In genomic region chr6:3825331-3825831, GRCh38 we compare ENCODE assay signal across 10 cellular contexts. TPM values are rescaled to one million over a fixed set of nuclear protein-coding genes. Genes with fewer than 3 reads are reported as not detected.
DNase-seq lines count a peak whose midpoint lies in the region; ATAC-seq, FAIRE-seq and TF ChIP-seq lines count a peak whose summit lies in the region.
"Had no signal": no experiment of that assay in that cellular context is flagged by ENCODE, and none has a peak within 500 bp of the region (broad histone marks: within the 10 kb centered on the region; RNA-seq: fewer than 3 reads in every experiment).

No MANE protein-coding gene starts in this region.

- H3K4me3 ChIP-seq in HCT116 (replicated peaks in 1 of 2; ENCODE audit: low read depth in 1 of 2, low read length in 2 of 2) (peak overlapping the region in 1 of 2 experiments; percentile 32; a peak in 2 of 4 replicates), bronchial epithelial cell (ENCODE audit: low read depth, low read length) (no peak overlapping the region), kidney (ENCODE audit: low read length in 2 of 2) (peak overlapping the region in 1 of 2 donors; percentile 12), small intestine (ENCODE audit: low read depth in 1 of 2, low read length in 2 of 2) (no peak overlapping the region)

- CTCF ChIA-PET in HCT116 (lab: Charles Lee), result interaction anchor here (1.2 to 1.9 kb wide), 2 partner anchors 76 to 153 kb away, joined by 6 to 12 read pairs; no protein-coding TSS in a partner anchor
- CTCF ChIA-PET in activated CD4-positive, alpha-beta memory T cell treated with anti-CD3 and anti-CD28 coated beads, Interleukin-2, amount 10 ng/mL, durations not matched to agents 7 days and 5 days (lab: Charles Lee), result no interaction called here

- peak; percentile 62 for TF ChIP-seq RAD21 in HCT116 (IDR thresholded peaks at IDR 0.05; ENCODE audit: low read depth)

- no TSS peak for BruUV-seq in HCT116 (replicated peaks; lab: Mats Ljungman, UMichigan)

- H3K4me1 ChIP-seq in HCT116 (ENCODE audit: control insufficient read depth in 1 of 2, insufficient read depth in 2 of 2, low read length in 2 of 2) (peaks cover 15 to 30% of the 10 kb centered on the region in 2 experiments), kidney (ENCODE audit: control insufficient read depth in 1 of 2, insufficient read depth in 1 of 2, low read depth in 1 of 2, low read length in 2 of 2) (peaks cover 16 to 22% of the 10 kb centered on the region in 2 donors), small intestine (ENCODE audit: control insufficient read depth in 2 of 2, insufficient read depth in 1 of 2, low read depth in 1 of 2, low read length in 1 of 2) (peaks cover 3 to 10% of the 10 kb centered on the region in 2 donors)

- intact Hi-C loops in HCT116 (cut with micrococcal nuclease) (loop anchor here (1.0 kb wide), 1 partner anchor 77 kb away; no protein-coding TSS in a partner anchor), kidney (cut with DNase I) (no loop called here)

- peak overlapping the region; percentile 89 for H2AFZ ChIP-seq in HCT116 (ENCODE audit: low read depth, low read length, poor library complexity, severe bottlenecking)

- no peaks in the 10 kb centered on the region for H3K4me1 Mint-ChIP-seq in activated T-helper 17 cell treated with anti-CD3 and anti-CD28 coated beads, Interleukin-2, amount 50 U/mL, for 72 hours
- H3K4me1 Mint-ChIP-seq in stimulated activated memory B cell treated with anti-CD40 and anti-IgM and Interleukin-4, amounts not matched to agents 10 μg/mL and 1 μg/mL and 100 μg/mL, for 72 hours, result no peaks in the 10 kb centered on the region
- no peaks in the 10 kb centered on the region for H3K4me1 Mint-ChIP-seq in activated CD4-positive, alpha-beta memory T cell treated with anti-CD3 and anti-CD28 coated beads, Interleukin-2, amount 10 ng/mL, durations not matched to agents 7 days and 5 days

- H3K27ac Mint-ChIP-seq in activated T-helper 17 cell treated with anti-CD3 and anti-CD28 coated beads, Interleukin-2, amount 50 U/mL, for 72 hours, result no peak overlapping the region
- H3K27ac Mint-ChIP-seq in stimulated activated memory B cell treated with anti-CD40 and anti-IgM and Interleukin-4, amounts not matched to agents 10 μg/mL and 1 μg/mL and 100 μg/mL, for 72 hours, result no peak overlapping the region
- H3K27ac Mint-ChIP-seq in activated CD4-positive, alpha-beta memory T cell treated with anti-CD3 and anti-CD28 coated beads, Interleukin-2, amount 10 ng/mL, durations not matched to agents 7 days and 5 days, result no peak overlapping the region

- H3K9me2 ChIP-seq in HCT116 (ENCODE audit: insufficient read depth), result no peaks in the 10 kb centered on the region

- no peak for DNase-seq in HCT116 (ENCODE audit: low read depth, low spot score)
- peak; percentile 72 for DNase-seq in bronchial epithelial cell (ENCODE audit: low read depth)
- no peak for DNase-seq in kidney
- peak; percentile 52 for DNase-seq in small intestine
- no peak for DNase-seq in activated CD4-positive, alpha-beta memory T cell treated with anti-CD3 and anti-CD28 coated beads, Interleukin-2, amount 10 ng/mL, durations not matched to agents 7 days and 5 days
- DNase-seq: erythroblast, NCI-H510A had no signal

- H3K27ac ChIP-seq in HCT116 (ENCODE audit: low read depth, low read length) (peak overlapping the region; percentile 75), kidney (ENCODE audit: low read depth in 2 of 2, low read length in 2 of 2) (peak overlapping the region; percentile 90 to 96), small intestine (ENCODE audit: low read depth in 1 of 2, low read length in 1 of 2) (peak overlapping the region; percentile 90 to 93)

- H4K20me1 ChIP-seq in HCT116 (ENCODE audit: insufficient read depth), result no peaks in the 10 kb centered on the region

- H3K36me3 ChIP-seq in HCT116 (ENCODE audit: control insufficient read depth in 1 of 2, insufficient read depth in 2 of 2, low read length in 2 of 2), result no peaks in the 10 kb centered on the region
- no peaks in the 10 kb centered on the region for H3K36me3 ChIP-seq in bronchial epithelial cell (ENCODE audit: control insufficient read depth, insufficient read depth, low read length)
- no peaks in the 10 kb centered on the region for H3K36me3 ChIP-seq in kidney (ENCODE audit: control insufficient read depth in 1 of 2, insufficient read depth in 2 of 2, low read length in 2 of 2)
- no peaks in the 10 kb centered on the region for H3K36me3 ChIP-seq in small intestine (ENCODE audit: control insufficient read depth in 2 of 2, insufficient read depth in 2 of 2, low read length in 2 of 2)

- no peak overlapping the region for H3K4me3 Mint-ChIP-seq in activated T-helper 17 cell treated with anti-CD3 and anti-CD28 coated beads, Interleukin-2, amount 50 U/mL, for 72 hours
- no peak overlapping the region for H3K4me3 Mint-ChIP-seq in stimulated activated memory B cell treated with anti-CD40 and anti-IgM and Interleukin-4, amounts not matched to agents 10 μg/mL and 1 μg/mL and 100 μg/mL, for 72 hours
- no peak overlapping the region for H3K4me3 Mint-ChIP-seq in activated CD4-positive, alpha-beta memory T cell treated with anti-CD3 and anti-CD28 coated beads, Interleukin-2, amount 10 ng/mL, durations not matched to agents 7 days and 5 days

- FAIRE-seq in bronchial epithelial cell (lab: Jason Lieb, UNC) (no peak), kidney (lab: Jason Lieb, UNC) (no peak), small intestine (lab: Jason Lieb, UNC) (no peak)

- no peak for TF ChIP-seq POLR2A in HCT116 (IDR thresholded peaks at IDR 0.05; ENCODE audit: borderline replicate concordance, extremely low read depth, insufficient read depth, insufficient read length)

- POLR2A ChIA-PET in HCT116 (lab: Charles Lee), result interaction anchor here (0.7 to 1.7 kb wide), 7 partner anchors 10 to 107 kb away, joined by 3 to 6 read pairs (median 3); no protein-coding TSS in a partner anchor
- POLR2A ChIA-PET in activated CD4-positive, alpha-beta memory T cell treated with anti-CD3 and anti-CD28 coated beads, Interleukin-2, amount 10 ng/mL, durations not matched to agents 7 days and 5 days (lab: Charles Lee), result no interaction called here

- H3K79me2 ChIP-seq in HCT116 (ENCODE audit: insufficient read depth, low read length), result no peaks in the 10 kb centered on the region

- RAD21 ChIA-PET in HCT116 (lab: Charles Lee; ENCODE audit: low non-redundant PET in 1 of 2, low total read pairs in 2 of 2, uncharacterized antibody in 2 of 2, unreplicated experiment in 2 of 2), result interaction anchor here in 1 of 2 experiments (1.5 kb wide), 1 partner anchor 153 kb away, joined by 4 read pairs; no protein-coding TSS in a partner anchor

- 19 to 53% (median 41%) methylated on average over 15 of the region's 15 CpGs for WGBS in small intestine, 3 donors

- TF ChIP-seq CTCF in HCT116 (IDR thresholded peaks at IDR 0.05 in 2 of 3, conservative IDR thresholded peaks at IDR 0.05 in 1 of 3; ENCODE audit: borderline replicate concordance in 1 of 3, insufficient read depth in 1 of 3, low read depth in 2 of 3, low read length in 2 of 3) (peak; percentile 47 to 70 (median 50); a peak in 5 of 6 replicates), bronchial epithelial cell (IDR thresholded peaks at IDR 0.05; ENCODE audit: insufficient read depth, low read length, severe bottlenecking) (peak; percentile 59), kidney (IDR thresholded peaks at IDR 0.05; ENCODE audit: borderline replicate concordance, extremely low read depth, insufficient read depth) (peak; percentile 7)

- ATAC-seq in HCT116 (peak; percentile 87), GM21390 (IDR thresholded peaks at IDR 0.05; ENCODE audit: unreplicated experiment) (no peak)
- ATAC-seq in activated T-helper 17 cell treated with anti-CD3 and anti-CD28 coated beads, Interleukin-2, amount 50 U/mL, for 72 hours (replicated peaks), result no peak
- no peak for ATAC-seq in stimulated activated memory B cell treated with anti-CD40 and anti-IgM and Interleukin-4, amounts not matched to agents 10 μg/mL and 1 μg/mL and 100 μg/mL, for 72 hours

- no peaks in the 10 kb centered on the region for H3K27me3 Mint-ChIP-seq in activated T-helper 17 cell treated with anti-CD3 and anti-CD28 coated beads, Interleukin-2, amount 50 U/mL, for 72 hours
- no peaks in the 10 kb centered on the region for H3K27me3 Mint-ChIP-seq in stimulated activated memory B cell treated with anti-CD40 and anti-IgM and Interleukin-4, amounts not matched to agents 10 μg/mL and 1 μg/mL and 100 μg/mL, for 72 hours
- no peaks in the 10 kb centered on the region for H3K27me3 Mint-ChIP-seq in activated CD4-positive, alpha-beta memory T cell treated with anti-CD3 and anti-CD28 coated beads, Interleukin-2, amount 10 ng/mL, durations not matched to agents 7 days and 5 days

- H3K9me3 ChIP-seq in HCT116 (ENCODE audit: control insufficient read depth in 1 of 2, insufficient read depth in 1 of 2, low read depth in 1 of 2, low read length in 2 of 2) (no peaks in the 10 kb centered on the region), kidney (ENCODE audit: control insufficient read depth in 1 of 2, low read length in 2 of 2) (no peaks in the 10 kb centered on the region), small intestine (ENCODE audit: control insufficient read depth, low read depth) (no peaks in the 10 kb centered on the region)

- H3K9ac ChIP-seq in HCT116 (ENCODE audit: low read length) (peak overlapping the region; percentile 60), kidney (ENCODE audit: low read length in 2 of 2) (peak overlapping the region; percentile 26 to 63)

- H3K36me3 Mint-ChIP-seq in activated T-helper 17 cell treated with anti-CD3 and anti-CD28 coated beads, Interleukin-2, amount 50 U/mL, for 72 hours (ENCODE audit: low read depth), result no peaks in the 10 kb centered on the region
- no peaks in the 10 kb centered on the region for H3K36me3 Mint-ChIP-seq in stimulated activated memory B cell treated with anti-CD40 and anti-IgM and Interleukin-4, amounts not matched to agents 10 μg/mL and 1 μg/mL and 100 μg/mL, for 72 hours
- no peaks in the 10 kb centered on the region for H3K36me3 Mint-ChIP-seq in activated CD4-positive, alpha-beta memory T cell treated with anti-CD3 and anti-CD28 coated beads, Interleukin-2, amount 10 ng/mL, durations not matched to agents 7 days and 5 days (ENCODE audit: low read depth)

- no peaks in the 10 kb centered on the region for H3K9me3 Mint-ChIP-seq in activated T-helper 17 cell treated with anti-CD3 and anti-CD28 coated beads, Interleukin-2, amount 50 U/mL, for 72 hours
- no peaks in the 10 kb centered on the region for H3K9me3 Mint-ChIP-seq in stimulated activated memory B cell treated with anti-CD40 and anti-IgM and Interleukin-4, amounts not matched to agents 10 μg/mL and 1 μg/mL and 100 μg/mL, for 72 hours
- no peaks in the 10 kb centered on the region for H3K9me3 Mint-ChIP-seq in activated CD4-positive, alpha-beta memory T cell treated with anti-CD3 and anti-CD28 coated beads, Interleukin-2, amount 10 ng/mL, durations not matched to agents 7 days and 5 days

- H3K4me2 ChIP-seq in HCT116 (ENCODE audit: low read length), result peak overlapping the region; percentile 70

- no peaks in the 10 kb centered on the region for H3K27me3 ChIP-seq in HCT116 (ENCODE audit: insufficient read depth, low read length)
- H3K27me3 ChIP-seq in bronchial epithelial cell (ENCODE audit: control insufficient read depth, insufficient read depth, low read length), result no peaks in the 10 kb centered on the region
- no peaks in the 10 kb centered on the region for H3K27me3 ChIP-seq in small intestine (ENCODE audit: control insufficient read depth in 2 of 2, insufficient read depth in 2 of 2, low read length in 2 of 2)

RNA-seq across cellular contexts. Expression of gene FAM50B, which starts 23.8 kb away (rescaled TPM):
- total RNA-seq in HCT116 (2021; ENCODE audit: unreplicated experiment), result 0.86 TPM
- polyA plus RNA-seq in HCT116 (2012), result 0.21 and 0.34 TPM in 2 replicates
- total RNA-seq in bronchial epithelial cell, result 6.0 and 10.3 TPM in 2 replicates
- total RNA-seq in kidney, result 13.2 TPM
- polyA plus RNA-seq in kidney (ENCODE audit: insufficient read depth, low read depth, low replicate concordance), result 24.8 TPM
- 10 to 100 TPM; 10.3 to 13.0 (median 11.9) TPM for polyA plus RNA-seq in small intestine
- 10 to 100 TPM; 13.9 to 22.8 TPM for total RNA-seq in activated T-helper 17 cell treated with anti-CD3 and anti-CD28 coated beads, Interleukin-2, amount 50 U/mL, for 72 hours
- total RNA-seq in activated CD4-positive, alpha-beta memory T cell treated with anti-CD3 and anti-CD28 coated beads, Interleukin-2, amount 10 ng/mL, durations not matched to agents 7 days and 5 days, result 10 to 100 TPM; 14.4 to 14.7 TPM

Comparison
In these comparisons a context has a peak if more than half of its experiments do, and no peak if none do; other contexts are left out.
1. DNase-seq: peak in bronchial epithelial cell (single experiment) and small intestine (single experiment); none in HCT116 (single experiment), kidney (single experiment) and activated CD4-positive, alpha-beta memory T cell treated with anti-CD3 and anti-CD28 coated beads, Interleukin-2, amount 10 ng/mL, durations not matched to agents 7 days and 5 days (single experiment).
2. CTCF ChIP-seq: peak in every context shown above with its lines; median percentile 59 in bronchial epithelial cell; 50 in HCT116; 7 in kidney.
3. Peak in every context shown above with its lines, with median percentiles within 50 percentile points of each other: H3K27ac ChIP-seq.